Comparison of ENCODE assay signal across 8 cellular contexts in genomic region chr7:6221340-6222319, GRCh38.
DNase-seq lines count a peak whose midpoint lies in the region; ATAC-seq lines count a peak whose summit lies in the region.
"Had no signal": no experiment of that assay in that cellular context is flagged by ENCODE, and none has a peak within 500 bp of the region (broad histone marks: within the 10 kb centered on the region; RNA-seq: fewer than 3 reads in every experiment).

No MANE protein-coding gene starts in this region.

- H3K9me3 ChIP-seq in effector memory CD4-positive, alpha-beta T cell (ENCODE audit: control insufficient read depth, low read length), result no peaks in the 10 kb centered on the region

- no peaks in the 10 kb centered on the region for H3K27me3 ChIP-seq in effector memory CD4-positive, alpha-beta T cell (replicated peaks; ENCODE audit: control insufficient read depth, insufficient read depth, low read length, poor library complexity, severe bottlenecking)
- H3K27me3 ChIP-seq: cardiac muscle cell had no signal

- DNase-seq in T-helper 22 cell (ENCODE audit: low read depth), result peak; percentile 36
- DNase-seq in effector memory CD4-positive, alpha-beta T cell, result peak; percentile 14 to 24 (median 18)
- peak; percentile 42 for DNase-seq in stimulated activated CD8-positive, alpha-beta memory T cell treated with anti-CD3 and anti-CD28 coated beads, Interleukin-4, amount 100 ng/mL, for 48 hours
- DNase-seq in EL, result no peak
- DNase-seq in amniotic stem cell (lab: John Stamatoyannopoulos, UW), result no peak
- DNase-seq in NCI-H1694 (lab: John Stamatoyannopoulos, UW), result no peak

- peak overlapping the region; percentile 39 for H3K27ac ChIP-seq in effector memory CD4-positive, alpha-beta T cell (ENCODE audit: insufficient read depth, low read length, poor library complexity, severe bottlenecking)
- H3K27ac ChIP-seq: cardiac muscle cell had no signal

- no peak overlapping the region for H3K4me3 ChIP-seq in effector memory CD4-positive, alpha-beta T cell (ENCODE audit: insufficient read depth, low read depth, low read length, poor library complexity, severe bottlenecking)
- H3K4me3 ChIP-seq: cardiac muscle cell had no signal

- peak; percentile 47 for ATAC-seq in HG02885 (IDR thresholded peaks at IDR 0.05; ENCODE audit: poor library complexity, unreplicated experiment)

- H3K36me3 ChIP-seq in effector memory CD4-positive, alpha-beta T cell (ENCODE audit: control insufficient read depth, insufficient read depth, low read length), result no peaks in the 10 kb centered on the region
- H3K36me3 ChIP-seq: cardiac muscle cell had no signal

- peaks cover 9% of the 10 kb centered on the region for H3K4me1 ChIP-seq in effector memory CD4-positive, alpha-beta T cell (ENCODE audit: control insufficient read depth, insufficient read depth, low read length, poor library complexity, severe bottlenecking)

Comparison
In these comparisons a context has a peak if more than half of its experiments do, and no peak if none do; other contexts are left out.
1. DNase-seq: peak in T-helper 22 cell (single experiment), effector memory CD4-positive, alpha-beta T cell (3 of 3) and stimulated activated CD8-positive, alpha-beta memory T cell treated with anti-CD3 and anti-CD28 coated beads, Interleukin-4, amount 100 ng/mL, for 48 hours (single experiment); none in EL (single experiment), amniotic stem cell (single experiment) and NCI-H1694 (single experiment).